Comparison of ENCODE assay signal across 26 cellular contexts in genomic region chr6:77249560-77249959, GRCh38.
"Had no signal": no experiment of that assay in that cellular context is flagged by ENCODE, and none has a peak within 500 bp of the region (broad histone marks: within the 10 kb centered on the region; RNA-seq: fewer than 3 reads in every experiment).

No MANE protein-coding gene starts in this region.

- H3K9me3 ChIP-seq: ovary, psoas muscle, right lobe of liver, sigmoid colon, thoracic aorta, thyroid gland, tibial nerve, upper lobe of left lung, vagina had no signal

- H3K4me2 ChIP-seq: neural progenitor cell had no signal

- ATAC-seq: natural killer cell; psoas muscle; right cardiac atrium; right lobe of liver; stimulated activated effector memory CD8-positive, alpha-beta T cell treated with anti-CD3 and anti-CD28 coated beads, Interleukin-12 subunit alpha, Interleukin-12 subunit beta, amount 100 ng/mL, for 72 hours; stimulated activated naive B cell treated with anti-CD40 and anti-IgM and Interleukin-4, amounts not matched to agents 10 μg/mL and 1 μg/mL and 100 μg/mL, for 72 hours had no signal

- H3K9ac ChIP-seq: neural progenitor cell, parathyroid adenoma had no signal

- H3K4me1 ChIP-seq: neural progenitor cell, parathyroid adenoma, psoas muscle, right lobe of liver, sigmoid colon, stomach, thyroid gland, tibial nerve, upper lobe of left lung, vagina had no signal

- H3K27ac ChIP-seq: neural progenitor cell, ovary, parathyroid adenoma, psoas muscle, right lobe of liver, sigmoid colon, stomach, thoracic aorta, thyroid gland, tibial nerve, upper lobe of left lung, vagina had no signal

- FAIRE-seq: small intestine, urothelium cell line had no signal

- DNase-seq: natural killer cell; occipital lobe; ovary; posterior cingulate gyrus; psoas muscle; right cardiac atrium; right lobe of liver; sigmoid colon; small intestine; stimulated activated CD4-positive, alpha-beta T cell treated with anti-CD3 and anti-CD28 coated beads, Interleukin-15, amount 100 ng/mL, for 24 hours; stimulated activated CD4-positive, alpha-beta T cell treated with anti-CD3 and anti-CD28 coated beads, Interleukin-2, amount 100 ng/mL, for 24 hours; stimulated activated CD4-positive, alpha-beta T cell treated with anti-CD3 and anti-CD28 coated beads, Interleukin-2, amount 100 ng/mL, for 48 hours; stimulated activated CD4-positive, alpha-beta T cell treated with anti-CD3 and anti-CD28 coated beads, Interleukin-4, amount 100 ng/mL, for 24 hours; stimulated activated naive B cell treated with anti-CD40 and anti-IgM and Interleukin-4, amounts not matched to agents 10 μg/mL and 1 μg/mL and 100 μg/mL, for 72 hours; stimulated activated naive CD4-positive, alpha-beta T cell treated with Interleukin-2 at 50 U/mL for 16 hours; stomach; thyroid gland; trophoblast cell; upper lobe of left lung had no signal

- H3K4me3 ChIP-seq: neural progenitor cell, ovary, psoas muscle, right lobe of liver, sigmoid colon, stomach, thoracic aorta, thyroid gland, tibial nerve, upper lobe of left lung, vagina had no signal

- H3K36me3 ChIP-seq: neural progenitor cell, ovary, right lobe of liver, sigmoid colon, stomach, thoracic aorta, thyroid gland, tibial nerve, upper lobe of left lung, vagina had no signal

- H3K79me2 ChIP-seq: parathyroid adenoma had no signal

- H2AFZ ChIP-seq: neural progenitor cell, parathyroid adenoma had no signal

- H3K27me3 ChIP-seq: neural progenitor cell, ovary, right lobe of liver, sigmoid colon, stomach, thyroid gland, tibial nerve, upper lobe of left lung, vagina had no signal
